Comparison of ENCODE assay signal across 12 cellular contexts in genomic region chr2:134927195-134927594, GRCh38. TPM values are rescaled to one million over a fixed set of nuclear protein-coding genes. Genes with fewer than 3 reads are reported as not detected.
A peak's percentile ranks its signal among the peaks of the same experiment; 100 is the strongest.
DNase-seq lines count a peak whose midpoint lies in the region; ATAC-seq and TF ChIP-seq lines count a peak whose summit lies in the region.
"Had no signal": no experiment of that assay in that cellular context is flagged by ENCODE, and none has a peak within 500 bp of the region (broad histone marks: within the 10 kb centered on the region; RNA-seq: fewer than 3 reads in every experiment).

No MANE protein-coding gene starts in this region.

- POLR2A ChIA-PET in activated CD8-positive, alpha-beta T cell treated with anti-CD3 and anti-CD28 coated beads for 36 hours (lab: Charles Lee) = interaction anchor here (0.9 to 1.9 kb wide), 3 partner anchors 9 to 11 kb away, joined by 3 to 8 read pairs (median 4); partner anchors contain the start of gene CCNT2
- POLR2A ChIA-PET in activated CD8-positive, alpha-beta T cell treated with anti-CD3 and anti-CD28 coated beads, Interleukin-2, amount 10 ng/mL, durations not matched to agents 7 days and 5 days (lab: Charles Lee) = interaction anchor here (1.5 kb wide), 1 partner anchor 9 kb away, joined by 3 read pairs; no protein-coding TSS in a partner anchor

- TF ChIP-seq POLR2A in prostate gland (IDR thresholded peaks at IDR 0.05) = no peak

- H3K4me1 Mint-ChIP-seq in activated CD8-positive, alpha-beta T cell treated with anti-CD3 and anti-CD28 coated beads for 36 hours (ENCODE audit: low read depth) = peaks cover 64% of the 10 kb centered on the region
- peaks cover 52% of the 10 kb centered on the region for H3K4me1 Mint-ChIP-seq in activated CD8-positive, alpha-beta T cell treated with anti-CD3 and anti-CD28 coated beads, Interleukin-2, amount 10 ng/mL, durations not matched to agents 7 days and 5 days (ENCODE audit: low read depth)

- peak; percentile 11 for DNase-seq in activated CD8-positive, alpha-beta T cell treated with anti-CD3 and anti-CD28 coated beads for 36 hours
- no peak for DNase-seq in activated CD8-positive, alpha-beta T cell treated with anti-CD3 and anti-CD28 coated beads, Interleukin-2, amount 10 ng/mL, durations not matched to agents 7 days and 5 days
- no peak for DNase-seq in SK-N-MC (ENCODE audit: low read depth, low spot score)
- DNase-seq in fibroblast of lung (ENCODE audit: low read depth in 2 of 2) = peak; percentile 20 to 55
- no peak for DNase-seq in smooth muscle cell (lab: John Stamatoyannopoulos, UW; ENCODE audit: unreplicated experiment)
- DNase-seq in prostate gland (ENCODE audit: low spot score) = no peak
- no peak for DNase-seq in effector CD8-positive, alpha-beta T cell (lab: John Stamatoyannopoulos, UW)
- DNase-seq: activated naive CD8-positive, alpha-beta T cell treated with anti-CD3 and anti-CD28 coated beads for 36 hours; KBM-7; tibial artery had no signal

- peaks cover 40% of the 10 kb centered on the region for H3K36me3 Mint-ChIP-seq in activated CD8-positive, alpha-beta T cell treated with anti-CD3 and anti-CD28 coated beads for 36 hours (ENCODE audit: low read depth)
- H3K36me3 Mint-ChIP-seq in activated CD8-positive, alpha-beta T cell treated with anti-CD3 and anti-CD28 coated beads, Interleukin-2, amount 10 ng/mL, durations not matched to agents 7 days and 5 days (ENCODE audit: low read depth) = peaks cover 47% of the 10 kb centered on the region

- no peak overlapping the region for H3K4me3 Mint-ChIP-seq in activated CD8-positive, alpha-beta T cell treated with anti-CD3 and anti-CD28 coated beads for 36 hours
- no peak overlapping the region for H3K4me3 Mint-ChIP-seq in activated CD8-positive, alpha-beta T cell treated with anti-CD3 and anti-CD28 coated beads, Interleukin-2, amount 10 ng/mL, durations not matched to agents 7 days and 5 days
- H3K4me3 Mint-ChIP-seq: activated naive CD8-positive, alpha-beta T cell treated with anti-CD3 and anti-CD28 coated beads for 36 hours had no signal

- TF ChIP-seq CTCF in activated CD8-positive, alpha-beta T cell treated with anti-CD3 and anti-CD28 coated beads for 36 hours (IDR thresholded peaks at IDR 0.05) = no peak
- no peak for TF ChIP-seq CTCF in fibroblast of lung (conservative IDR thresholded peaks at IDR 0.05 in 1 of 2, IDR thresholded peaks at IDR 0.05 in 1 of 2; ENCODE audit: low read depth in 1 of 2, low read length in 2 of 2)
- no peak for TF ChIP-seq CTCF in smooth muscle cell (IDR thresholded peaks at IDR 0.05; ENCODE audit: borderline replicate concordance, insufficient read depth, poor library complexity, severe bottlenecking)
- TF ChIP-seq CTCF in prostate gland (IDR thresholded peaks at IDR 0.05) = no peak

- intact Hi-C loops in activated CD8-positive, alpha-beta T cell treated with anti-CD3 and anti-CD28 coated beads for 36 hours (cut with micrococcal nuclease) = no loop called here
- intact Hi-C loops in prostate gland (cut with DNase I) = no loop called here

- H4K20me1 ChIP-seq in fibroblast of lung (ENCODE audit: control insufficient read depth, extremely low read depth, insufficient read depth, low read length) (peaks cover 2% of the 10 kb centered on the region), smooth muscle cell (ENCODE audit: low read depth) (peaks cover 99% of the 10 kb centered on the region)

- H3K4me2 ChIP-seq in fibroblast of lung (ENCODE audit: extremely low read depth, insufficient read depth, low read length) (peak overlapping the region; percentile 52), smooth muscle cell (peak overlapping the region; percentile 40)

- peaks cover 6% of the 10 kb centered on the region for H3F3A ChIP-seq in smooth muscle cell (ENCODE audit: low read depth)

- ATAC-seq in activated CD8-positive, alpha-beta T cell treated with anti-CD3 and anti-CD28 coated beads for 36 hours = no peak
- no peak for ATAC-seq in activated CD8-positive, alpha-beta T cell treated with anti-CD3 and anti-CD28 coated beads, Interleukin-2, amount 10 ng/mL, durations not matched to agents 7 days and 5 days
- no peak for ATAC-seq in GM18517 (IDR thresholded peaks at IDR 0.05; ENCODE audit: unreplicated experiment)

- no peaks in the 10 kb centered on the region for H3K27me3 ChIP-seq in fibroblast of lung (ENCODE audit: control insufficient read depth, insufficient read depth, low read length)
- H3K27me3 ChIP-seq in smooth muscle cell (ENCODE audit: low read depth) = no peaks in the 10 kb centered on the region
- no peaks in the 10 kb centered on the region for H3K27me3 ChIP-seq in prostate gland (replicated peaks; ENCODE audit: insufficient read depth)
- H3K27me3 ChIP-seq: tibial artery had no signal

- H3K9ac ChIP-seq in SK-N-MC (ENCODE audit: insufficient read length) = no peak overlapping the region
- H3K9ac ChIP-seq in fibroblast of lung (ENCODE audit: insufficient read depth, low read length) = no peak overlapping the region
- H3K9ac ChIP-seq in smooth muscle cell (ENCODE audit: low read depth) = no peak overlapping the region

- H3K36me3 ChIP-seq in SK-N-MC (ENCODE audit: insufficient read depth, low read length) (peaks cover 73% of the 10 kb centered on the region), fibroblast of lung (ENCODE audit: control insufficient read depth, insufficient read depth, low read length) (no peaks in the 10 kb centered on the region), smooth muscle cell (ENCODE audit: low read depth) (no peaks in the 10 kb centered on the region), prostate gland (no peaks in the 10 kb centered on the region)
- H3K36me3 ChIP-seq: tibial artery had no signal

- H3K4me1 ChIP-seq in fibroblast of lung (ENCODE audit: control insufficient read depth, extremely low read depth, insufficient read depth, low read length) = peaks cover 5% of the 10 kb centered on the region
- H3K4me1 ChIP-seq in smooth muscle cell (ENCODE audit: low read depth) = no peaks in the 10 kb centered on the region
- peaks cover 11% of the 10 kb centered on the region for H3K4me1 ChIP-seq in prostate gland (replicated peaks)

- H3K27me3 Mint-ChIP-seq in activated CD8-positive, alpha-beta T cell treated with anti-CD3 and anti-CD28 coated beads for 36 hours = no peaks in the 10 kb centered on the region
- H3K27me3 Mint-ChIP-seq in activated CD8-positive, alpha-beta T cell treated with anti-CD3 and anti-CD28 coated beads, Interleukin-2, amount 10 ng/mL, durations not matched to agents 7 days and 5 days (ENCODE audit: low read depth) = no peaks in the 10 kb centered on the region
- H3K27me3 Mint-ChIP-seq: activated naive CD8-positive, alpha-beta T cell treated with anti-CD3 and anti-CD28 coated beads for 36 hours had no signal

- H3K4me3 ChIP-seq in SK-N-MC (no peak overlapping the region), fibroblast of lung (replicated peaks in 1 of 4; ENCODE audit: control extremely low read depth in 1 of 4, insufficient read depth in 1 of 4, low read depth in 3 of 4, low read length in 4 of 4) (no peak overlapping the region), smooth muscle cell (no peak overlapping the region), prostate gland (no peak overlapping the region)
- H3K4me3 ChIP-seq: skin epidermis, tibial artery had no signal

- H3K79me2 ChIP-seq in fibroblast of lung (ENCODE audit: control insufficient read depth, insufficient read depth, low read length) = peaks cover 97% of the 10 kb centered on the region
- peaks cover 100% of the 10 kb centered on the region for H3K79me2 ChIP-seq in smooth muscle cell (ENCODE audit: low read depth)

- no peaks in the 10 kb centered on the region for H3K9me3 Mint-ChIP-seq in activated CD8-positive, alpha-beta T cell treated with anti-CD3 and anti-CD28 coated beads for 36 hours
- no peaks in the 10 kb centered on the region for H3K9me3 Mint-ChIP-seq in activated CD8-positive, alpha-beta T cell treated with anti-CD3 and anti-CD28 coated beads, Interleukin-2, amount 10 ng/mL, durations not matched to agents 7 days and 5 days (ENCODE audit: insufficient read depth)
- H3K9me3 Mint-ChIP-seq: activated naive CD8-positive, alpha-beta T cell treated with anti-CD3 and anti-CD28 coated beads for 36 hours had no signal

- CTCF ChIA-PET in activated CD8-positive, alpha-beta T cell treated with anti-CD3 and anti-CD28 coated beads for 36 hours (lab: Charles Lee) = interaction anchor here (1.2 to 2.0 kb wide), 2 partner anchors 9 to 10 kb away, joined by 4 to 5 read pairs; partner anchors contain the start of gene CCNT2
- CTCF ChIA-PET in activated CD8-positive, alpha-beta T cell treated with anti-CD3 and anti-CD28 coated beads, Interleukin-2, amount 10 ng/mL, durations not matched to agents 7 days and 5 days (lab: Charles Lee) = interaction anchor here (1.3 kb wide), 1 partner anchor 15 kb away, joined by 3 read pairs; no protein-coding TSS in a partner anchor

- H3K27ac ChIP-seq in SK-N-MC (0 out of 2 replicates have a peak overlapping the region, but pooled peaks have one; percentile 29), fibroblast of lung (ENCODE audit: insufficient read depth, low read length) (no peak overlapping the region), smooth muscle cell (ENCODE audit: low read depth) (peak overlapping the region; percentile 52), prostate gland (no peak overlapping the region)
- H3K27ac ChIP-seq: skin epidermis, tibial artery had no signal

- H2AFZ ChIP-seq in fibroblast of lung (ENCODE audit: low read length) (no peak overlapping the region), smooth muscle cell (ENCODE audit: low read depth) (no peak overlapping the region)

- H3K9me3 ChIP-seq in SK-N-MC (ENCODE audit: low read depth, low read length) = no peaks in the 10 kb centered on the region
- no peaks in the 10 kb centered on the region for H3K9me3 ChIP-seq in fibroblast of lung (ENCODE audit: control insufficient read depth, insufficient read depth, low read depth, low read length)
- H3K9me3 ChIP-seq in smooth muscle cell (replicated peaks; ENCODE audit: low read depth) = no peaks in the 10 kb centered on the region
- H3K9me3 ChIP-seq in prostate gland = no peaks in the 10 kb centered on the region
- H3K9me3 ChIP-seq: tibial artery had no signal

- WGBS in smooth muscle cell (ENCODE audit: low lambda C conversion rate) = 87% methylated on average over 3 of the region's 3 CpGs
- WGBS in prostate gland = 85% methylated on average over 3 of the region's 3 CpGs

- no peak overlapping the region for H3K27ac Mint-ChIP-seq in activated CD8-positive, alpha-beta T cell treated with anti-CD3 and anti-CD28 coated beads for 36 hours
- H3K27ac Mint-ChIP-seq in activated CD8-positive, alpha-beta T cell treated with anti-CD3 and anti-CD28 coated beads, Interleukin-2, amount 10 ng/mL, durations not matched to agents 7 days and 5 days = no peak overlapping the region

RNA-seq across cellular contexts. Expression of gene CCNT2, which starts 8.6 kb away (rescaled TPM):
- total RNA-seq in activated CD8-positive, alpha-beta T cell treated with anti-CD3 and anti-CD28 coated beads for 36 hours = 10 to 100 TPM; 30.5 to 32.1 TPM
- total RNA-seq in activated CD8-positive, alpha-beta T cell treated with anti-CD3 and anti-CD28 coated beads, Interleukin-2, amount 10 ng/mL, durations not matched to agents 7 days and 5 days = 10 to 100 TPM; 37.7 to 38.0 TPM
- total RNA-seq in fibroblast of lung (21.1 and 30.1 TPM in 2 replicates), smooth muscle cell (45.8 and 74.2 TPM in 2 replicates), prostate gland (10 to 100 TPM; 24.1 to 34.8 TPM)
- polyA plus RNA-seq in fibroblast of lung (10.5 and 10.8 TPM in 2 replicates), smooth muscle cell (16.1 and 20.0 TPM in 2 replicates)
- polyA plus RNA-seq in fibroblast of lung (2012) = 7.7 and 7.8 TPM in 2 replicates
- polyA minus RNA-seq in fibroblast of lung (ENCODE audit: low replicate concordance) = 7.7 and 12.0 TPM in 2 replicates

Comparison
In these comparisons a context has a peak if more than half of its experiments do, and no peak if none do; other contexts are left out.
1. DNase-seq: peak in activated CD8-positive, alpha-beta T cell treated with anti-CD3 and anti-CD28 coated beads for 36 hours (single experiment) and fibroblast of lung (2 of 2); none in activated CD8-positive, alpha-beta T cell treated with anti-CD3 and anti-CD28 coated beads, Interleukin-2, amount 10 ng/mL, durations not matched to agents 7 days and 5 days (single experiment), SK-N-MC (single experiment), smooth muscle cell (single experiment), prostate gland (single experiment) and effector CD8-positive, alpha-beta T cell (single experiment).
2. H3K27ac ChIP-seq: peak in SK-N-MC (single experiment) and smooth muscle cell (single experiment); none in fibroblast of lung (single experiment) and prostate gland (0 of 2).